In the genomic region with DNA sequence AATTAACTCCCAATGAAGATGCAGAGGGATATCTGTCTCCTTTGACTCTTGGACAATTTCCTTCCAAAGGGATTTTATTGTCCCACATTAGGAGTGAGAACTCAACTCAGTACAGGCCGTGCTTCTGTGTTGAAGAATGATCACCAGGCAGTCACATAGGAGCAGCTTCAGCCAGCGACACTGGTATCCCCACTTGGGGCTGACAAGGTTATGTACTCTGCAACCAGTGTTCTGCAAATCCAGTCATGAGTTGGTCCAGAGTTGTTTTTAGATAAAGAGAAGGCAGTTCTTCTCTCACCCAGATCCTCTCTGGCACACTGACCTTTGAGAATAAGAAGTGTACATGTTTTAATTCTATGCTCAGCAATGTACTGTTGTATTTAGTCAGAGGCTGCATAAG, we compare ENCODE assay signal across 35 cellular contexts.
"Had no signal": no experiment of that assay in that cellular context is flagged by ENCODE, and none has a peak within 500 bp of the region (broad histone marks: within the 10 kb centered on the region; RNA-seq: fewer than 3 reads in every experiment).

No MANE protein-coding gene starts in this region.

- H3K27ac ChIP-seq: KMS-11 had no signal

- H3K36me3 ChIP-seq: MG63 had no signal

- H3K9me3 ChIP-seq: MG63 had no signal

- H3K27me3 ChIP-seq: MG63 had no signal

- H3K4me3 ChIP-seq: MG63 had no signal

- DNase-seq: Karpas-422, Kasumi-1, KBM-7, KG1, MG63, MM.1S, MV-4-11, NCI-H1048, NCI-H1092, NCI-H1092 treated with DMSO at 0.1 percent for 48 hours, NCI-H1105, NCI-H1105 treated with DMSO at 0.1 percent for 48 hours, NCI-H1417, NCI-H1417 treated with DMSO at 0.1 percent for 48 hours, NCI-H1436, NCI-H1436 treated with DMSO at 0.1 percent for 48 hours, NCI-H146, NCI-H1694, NCI-H1694 treated with DMSO at 0.1 percent for 48 hours, NCI-H187, NCI-H187 treated with DMSO at 0.1 percent for 48 hours, NCI-H1930, NCI-H2029, NCI-H2029 treated with DMSO at 0.1 percent for 48 hours, NCI-H2081, NCI-H2081 treated with DMSO at 0.1 percent for 48 hours, NCI-H2107, NCI-H2171, NCI-H2171 treated with DMSO at 0.1 percent for 48 hours, NCI-H2227 treated with DMSO at 0.1 percent for 48 hours, NCI-H226, NCI-H345, NCI-H446, NCI-H446 treated with DMSO at 0.1 percent for 48 hours had no signal
